Comparison of ENCODE assay signal across 17 cellular contexts in the genomic region with DNA sequence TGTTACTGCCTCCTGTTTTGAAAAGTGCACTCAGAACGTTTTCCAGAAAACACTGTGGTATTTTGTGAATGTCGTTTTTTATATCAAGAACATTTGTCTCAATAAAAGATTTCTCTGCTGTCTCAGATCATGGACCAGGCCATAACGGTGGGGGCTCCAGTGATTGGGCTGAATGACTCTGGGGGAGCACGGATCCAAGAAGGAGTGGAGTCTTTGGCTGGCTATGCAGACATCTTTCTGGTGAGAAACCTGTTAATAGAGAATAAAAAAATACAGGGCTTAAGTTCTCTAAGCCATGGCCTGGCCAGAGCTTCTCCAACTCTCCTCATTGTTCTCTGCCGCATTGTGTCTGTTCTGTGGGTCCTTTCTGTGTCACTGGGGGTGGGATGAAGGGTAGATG. TPM values are rescaled to one million over a fixed set of nuclear protein-coding genes. Genes with fewer than 3 reads are reported as not detected.
A peak's percentile ranks its signal among the peaks of the same experiment; 100 is the strongest.
DNase-seq lines count a peak whose midpoint lies in the region; ATAC-seq and TF ChIP-seq lines count a peak whose summit lies in the region.
"Had no signal": no experiment of that assay in that cellular context is flagged by ENCODE, and none has a peak within 500 bp of the region (broad histone marks: within the 10 kb centered on the region; RNA-seq: fewer than 3 reads in every experiment).

No MANE protein-coding gene starts in this region.

- DNase-seq in activated T-cell treated with anti-CD3 and anti-CD28 coated beads, Interleukin-2, amount 50 U/mL, for 72 hours = no peak
- DNase-seq in activated T-cell treated with anti-CD3 and anti-CD28 coated beads, Interleukin-2, amount 50 U/mL, for 48 hours = no peak
- DNase-seq in caudate nucleus (lab: John Stamatoyannopoulos, UW) (no peak), nephron progenitor cell (no peak), testis (no peak), NK-92 (lab: John Stamatoyannopoulos, UW; ENCODE audit: unreplicated experiment) (no peak), germinal center (ENCODE audit: low spot score) (no peak)
- DNase-seq: CD4-positive, alpha-beta memory T cell; DMS79 treated with DMSO at 0.1 percent for 48 hours; MM.1S; NCI-H1105; NCI-H345; NCI-H526 treated with DMSO at 0.1 percent for 48 hours; NK-92 treated with Interleukin-12 subunit alpha and Interleukin-12 subunit beta, amount 100 ng/mL, for 24 hours; OCI-M1 had no signal

- no peaks in the 10 kb centered on the region for H3K27me3 ChIP-seq in testis

- no peak for ATAC-seq in activated T-cell treated with anti-CD3 and anti-CD28 coated beads, Interleukin-2, amount 50 U/mL, for 72 hours (replicated peaks in 1 of 2)

- TF ChIP-seq CTCF in nephron progenitor cell (IDR thresholded peaks at IDR 0.05) (no peak), testis (IDR thresholded peaks at IDR 0.05) (no peak)

- no peak overlapping the region for H3K4me3 ChIP-seq in testis
- H3K4me3 ChIP-seq: HAP-1 had no signal

- no peaks in the 10 kb centered on the region for H3K9me3 ChIP-seq in testis
- H3K9me3 ChIP-seq: HAP-1 had no signal

- no peak overlapping the region for H3K4me3 Mint-ChIP-seq in activated T-cell treated with anti-CD3 and anti-CD28 coated beads, Interleukin-2, amount 50 U/mL, for 72 hours
- no peak overlapping the region for H3K4me3 Mint-ChIP-seq in nephron progenitor cell
- H3K4me3 Mint-ChIP-seq: B cell; CD4-positive, alpha-beta memory T cell had no signal

- TF ChIP-seq POLR2A in testis (IDR thresholded peaks at IDR 0.05) = no peak

- peaks cover 5% of the 10 kb centered on the region for H3K4me1 Mint-ChIP-seq in activated T-cell treated with anti-CD3 and anti-CD28 coated beads, Interleukin-2, amount 50 U/mL, for 72 hours (ENCODE audit: low read depth)
- no peaks in the 10 kb centered on the region for H3K4me1 Mint-ChIP-seq in nephron progenitor cell

- peaks cover 4 to 18% of the 10 kb centered on the region in 2 donors for H3K36me3 Mint-ChIP-seq in activated T-cell treated with anti-CD3 and anti-CD28 coated beads, Interleukin-2, amount 50 U/mL, for 72 hours (ENCODE audit: insufficient read depth in 2 of 2)
- H3K36me3 Mint-ChIP-seq in nephron progenitor cell (ENCODE audit: low read depth) = peaks cover 63% of the 10 kb centered on the region

- WGBS in testis, 2 donors = 64 to 65% methylated on average over 5 of the region's 5 CpGs

- no peaks in the 10 kb centered on the region for H3K27me3 Mint-ChIP-seq in activated T-cell treated with anti-CD3 and anti-CD28 coated beads, Interleukin-2, amount 50 U/mL, for 72 hours (ENCODE audit: low read depth)
- H3K27me3 Mint-ChIP-seq in nephron progenitor cell (ENCODE audit: low read depth, poor library complexity) = peaks cover 2% of the 10 kb centered on the region
- H3K27me3 Mint-ChIP-seq: B cell; CD4-positive, alpha-beta memory T cell had no signal

- H3K27ac ChIP-seq in caudate nucleus (ENCODE audit: low read depth, low read length) = peak overlapping the region; percentile 33
- H3K27ac ChIP-seq in testis = peak overlapping the region; percentile 9 to 60

- H3K4me1 ChIP-seq in testis = no peaks in the 10 kb centered on the region
- H3K4me1 ChIP-seq: HAP-1 had no signal

- intact Hi-C loops in testis (cut with DNase I; ENCODE audit: low total_unique reads) = no loop called here

- peak overlapping the region; percentile 10 for H3K27ac Mint-ChIP-seq in activated T-cell treated with anti-CD3 and anti-CD28 coated beads, Interleukin-2, amount 50 U/mL, for 72 hours
- H3K27ac Mint-ChIP-seq in nephron progenitor cell = peak overlapping the region; percentile 80
- H3K27ac Mint-ChIP-seq: B cell had no signal

- no peaks in the 10 kb centered on the region for H3K36me3 ChIP-seq in testis (ENCODE audit: low read depth, missing control alignments)

- H3K9me3 Mint-ChIP-seq in activated T-cell treated with anti-CD3 and anti-CD28 coated beads, Interleukin-2, amount 50 U/mL, for 72 hours = no peaks in the 10 kb centered on the region
- H3K9me3 Mint-ChIP-seq in nephron progenitor cell = no peaks in the 10 kb centered on the region
- H3K9me3 Mint-ChIP-seq: CD4-positive, alpha-beta memory T cell had no signal

RNA-seq across cellular contexts. Expression of gene PCCB, which starts 11.7 kb away (rescaled TPM):
- 10 to 100 TPM; 43.9 to 53.5 TPM for total RNA-seq in activated T-cell treated with anti-CD3 and anti-CD28 coated beads, Interleukin-2, amount 50 U/mL, for 72 hours
- total RNA-seq in testis = 10 to 100 TPM; 81.7 to 91.8 TPM
- polyA plus RNA-seq in testis (ENCODE audit: insufficient read depth, low read depth, low replicate concordance) = 96.2 TPM
